8 cellular contexts compared by ENCODE assay signal in the genomic region with DNA sequence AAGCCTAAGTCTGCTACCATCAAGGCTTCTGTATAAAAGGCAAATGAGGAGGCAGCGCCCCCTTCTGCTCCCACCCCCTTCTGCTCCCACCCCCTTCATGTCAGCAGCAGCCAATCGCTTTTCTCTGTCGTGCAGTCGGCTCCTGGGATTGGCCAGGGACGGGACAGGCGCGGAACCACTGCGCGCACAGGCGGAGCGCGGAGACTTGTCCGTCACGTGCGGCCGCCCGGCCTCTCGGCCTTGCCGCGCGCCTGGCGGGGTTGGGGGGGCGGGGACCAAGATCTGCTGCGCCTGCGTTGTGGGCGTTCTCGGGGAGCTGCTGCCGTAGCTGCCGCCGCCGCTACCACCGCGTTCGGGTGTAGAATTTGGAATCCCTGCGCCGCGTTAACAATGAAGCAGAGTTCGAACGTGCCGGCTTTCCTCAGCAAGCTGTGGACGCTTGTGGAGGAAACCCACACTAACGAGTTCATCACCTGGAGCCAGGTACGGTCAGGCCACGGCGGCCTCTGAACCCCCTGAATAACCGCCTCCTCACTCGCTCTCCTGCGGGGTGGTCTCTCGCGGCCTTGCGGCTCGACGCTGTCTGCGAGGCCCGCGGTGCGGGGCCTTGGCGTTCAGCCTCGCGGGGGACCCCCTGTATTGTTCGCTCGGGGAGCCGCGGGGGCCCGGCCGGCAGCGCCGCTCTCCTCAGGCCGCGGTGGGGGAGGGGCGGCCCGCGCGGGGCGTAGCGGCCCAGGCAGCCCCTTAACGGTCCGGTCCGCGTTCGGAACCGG. TPM values are rescaled to one million over a fixed set of nuclear protein-coding genes. Genes with fewer than 3 reads are reported as not detected.
DNase-seq lines count a peak whose midpoint lies in the region; ATAC-seq and TF ChIP-seq lines count a peak whose summit lies in the region.

A gene with protein sequence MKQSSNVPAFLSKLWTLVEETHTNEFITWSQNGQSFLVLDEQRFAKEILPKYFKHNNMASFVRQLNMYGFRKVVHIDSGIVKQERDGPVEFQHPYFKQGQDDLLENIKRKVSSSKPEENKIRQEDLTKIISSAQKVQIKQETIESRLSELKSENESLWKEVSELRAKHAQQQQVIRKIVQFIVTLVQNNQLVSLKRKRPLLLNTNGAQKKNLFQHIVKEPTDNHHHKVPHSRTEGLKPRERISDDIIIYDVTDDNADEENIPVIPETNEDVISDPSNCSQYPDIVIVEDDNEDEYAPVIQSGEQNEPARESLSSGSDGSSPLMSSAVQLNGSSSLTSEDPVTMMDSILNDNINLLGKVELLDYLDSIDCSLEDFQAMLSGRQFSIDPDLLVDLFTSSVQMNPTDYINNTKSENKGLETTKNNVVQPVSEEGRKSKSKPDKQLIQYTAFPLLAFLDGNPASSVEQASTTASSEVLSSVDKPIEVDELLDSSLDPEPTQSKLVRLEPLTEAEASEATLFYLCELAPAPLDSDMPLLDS (plus strand): TSS at position 305 of the 773 bp plus-strand sequence. CDS start 86 bp downstream, at position 391.

- peaks cover 6 to 25% (median 19%) of the 10 kb centered on the region in 3 donors for H3K4me1 Mint-ChIP-seq in IgD-negative memory B cell

- no peaks in the 10 kb centered on the region for H3K9me3 Mint-ChIP-seq in IgD-negative memory B cell

- H3K9me3 ChIP-seq in mucosa of stomach (ENCODE audit: control insufficient read depth, low read length): no peaks in the 10 kb centered on the region

- peak within 1 kb of the TSS; percentile 91 to 98 (median 96) for H3K4me3 Mint-ChIP-seq in IgD-negative memory B cell

- H3K9ac ChIP-seq in mucosa of stomach (ENCODE audit: low read length): peak within 1 kb of the TSS; percentile 85

- DNase-seq in DMS114 treated with DMSO at 0.1 percent for 48 hours (lab: John Stamatoyannopoulos, UW; ENCODE audit: unreplicated experiment) (peak; percentile 89), OCI-M2 (lab: John Stamatoyannopoulos, UW; ENCODE audit: unreplicated experiment) (peak; percentile 85), activated T-cell treated with anti-CD3 and anti-CD28 coated beads for 48 hours (ENCODE audit: low read depth) (peak; percentile 92), erythroblast (lab: John Stamatoyannopoulos, UW) (peak; percentile 98)
- peak; percentile 82 to 87 for DNase-seq in stimulated activated CD8-positive, alpha-beta memory T cell treated with anti-CD3 and anti-CD28 coated beads, Interleukin-7, amount 100 ng/mL, for 1 hour (ENCODE audit: low read depth in 2 of 2)

- H3K27ac Mint-ChIP-seq in IgD-negative memory B cell: peak within 1 kb of the TSS; percentile 76 to 94 (median 92)

- no peaks in the 10 kb centered on the region for H3K27me3 Mint-ChIP-seq in IgD-negative memory B cell

- no peaks in the 10 kb centered on the region for H3K27me3 ChIP-seq in mucosa of stomach (ENCODE audit: control insufficient read depth, insufficient read depth, low read length)

- peak; percentile 98 for ATAC-seq in GM21529 (IDR thresholded peaks at IDR 0.05; ENCODE audit: unreplicated experiment)

- H3K36me3 Mint-ChIP-seq in IgD-negative memory B cell: no peaks in the 10 kb centered on the region

- TF ChIP-seq POLR2A in erythroblast (IDR thresholded peaks at IDR 0.05; ENCODE audit: low read length): peak; percentile 55

- H3K36me3 ChIP-seq in mucosa of stomach (ENCODE audit: control insufficient read depth, insufficient read depth, low read length): no peaks in the 10 kb centered on the region

- H3K4me1 ChIP-seq in mucosa of stomach (ENCODE audit: control insufficient read depth, insufficient read depth, low read length): no peaks in the 10 kb centered on the region

- peak within 1 kb of the TSS; percentile 77 for H3K4me3 ChIP-seq in mucosa of stomach (ENCODE audit: low read length)

RNA-seq across cellular contexts. Expression of the gene that starts here (rescaled TPM):
- polyA plus RNA-seq in IgD-negative memory B cell: 8.1 TPM

Comparison
In these comparisons a context has a peak if more than half of its experiments do, and no peak if none do; other contexts are left out.
1. Peak in every context shown above with its lines: DNase-seq, ATAC-seq and H3K4me3 ChIP-seq.